Comparison of ENCODE assay signal across 1 cellular context in genomic region chr1:51878616-51879336, GRCh38.
TF ChIP-seq lines count a peak whose summit lies in the region.

A gene with protein sequence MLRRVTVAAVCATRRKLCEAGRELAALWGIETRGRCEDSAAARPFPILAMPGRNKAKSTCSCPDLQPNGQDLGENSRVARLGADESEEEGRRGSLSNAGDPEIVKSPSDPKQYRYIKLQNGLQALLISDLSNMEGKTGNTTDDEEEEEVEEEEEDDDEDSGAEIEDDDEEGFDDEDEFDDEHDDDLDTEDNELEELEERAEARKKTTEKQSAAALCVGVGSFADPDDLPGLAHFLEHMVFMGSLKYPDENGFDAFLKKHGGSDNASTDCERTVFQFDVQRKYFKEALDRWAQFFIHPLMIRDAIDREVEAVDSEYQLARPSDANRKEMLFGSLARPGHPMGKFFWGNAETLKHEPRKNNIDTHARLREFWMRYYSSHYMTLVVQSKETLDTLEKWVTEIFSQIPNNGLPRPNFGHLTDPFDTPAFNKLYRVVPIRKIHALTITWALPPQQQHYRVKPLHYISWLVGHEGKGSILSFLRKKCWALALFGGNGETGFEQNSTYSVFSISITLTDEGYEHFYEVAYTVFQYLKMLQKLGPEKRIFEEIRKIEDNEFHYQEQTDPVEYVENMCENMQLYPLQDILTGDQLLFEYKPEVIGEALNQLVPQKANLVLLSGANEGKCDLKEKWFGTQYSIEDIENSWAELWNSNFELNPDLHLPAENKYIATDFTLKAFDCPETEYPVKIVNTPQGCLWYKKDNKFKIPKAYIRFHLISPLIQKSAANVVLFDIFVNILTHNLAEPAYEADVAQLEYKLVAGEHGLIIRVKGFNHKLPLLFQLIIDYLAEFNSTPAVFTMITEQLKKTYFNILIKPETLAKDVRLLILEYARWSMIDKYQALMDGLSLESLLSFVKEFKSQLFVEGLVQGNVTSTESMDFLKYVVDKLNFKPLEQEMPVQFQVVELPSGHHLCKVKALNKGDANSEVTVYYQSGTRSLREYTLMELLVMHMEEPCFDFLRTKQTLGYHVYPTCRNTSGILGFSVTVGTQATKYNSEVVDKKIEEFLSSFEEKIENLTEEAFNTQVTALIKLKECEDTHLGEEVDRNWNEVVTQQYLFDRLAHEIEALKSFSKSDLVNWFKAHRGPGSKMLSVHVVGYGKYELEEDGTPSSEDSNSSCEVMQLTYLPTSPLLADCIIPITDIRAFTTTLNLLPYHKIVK (minus strand): TSS chr1:51878727. CDS start chr1:51878615, 112 bp downstream.

TF ChIP-seq in HepG2, 621 proteins besides CTCF, POLR2A, EP300 and RAD21 (continued from another document and continues in another):
- TF ChIP-seq ZNF687 (CRISPR knock-in tag; IDR thresholded peaks at IDR 0.05) (peak; percentile 88), CENPBD1 (CRISPR knock-in tag; IDR thresholded peaks at IDR 0.05; ENCODE audit: borderline replicate concordance, low read depth) (no peak), ZFP36 (IDR thresholded peaks at IDR 0.05; ENCODE audit: borderline replicate concordance, low read depth, low read length, partially characterized antibody) (no peak), ZKSCAN8 (CRISPR knock-in tag; IDR thresholded peaks at IDR 0.05; ENCODE audit: borderline replicate concordance) (no peak), JUND (CRISPR knock-in tag; IDR thresholded peaks at IDR 0.05) (peak; percentile 72), MED13 (CRISPR knock-in tag; IDR thresholded peaks at IDR 0.05) (peak; percentile 54; the same call in 1 of the 2 replicates), CBFB (CRISPR knock-in tag; IDR thresholded peaks at IDR 0.05) (peak; percentile 59; the same call in 1 of the 2 replicates), ZNF281 (CRISPR knock-in tag; IDR thresholded peaks at IDR 0.05; ENCODE audit: borderline replicate concordance) (peak; percentile 100), ZNF678 (CRISPR knock-in tag; IDR thresholded peaks at IDR 0.05) (no peak), FLYWCH1 (CRISPR knock-in tag; IDR thresholded peaks at IDR 0.05) (no peak), REL (CRISPR knock-in tag; conservative IDR thresholded peaks at IDR 0.05) (no peak), THAP7 (CRISPR knock-in tag; IDR thresholded peaks at IDR 0.05) (no peak), HOXA5 (CRISPR knock-in tag; IDR thresholded peaks at IDR 0.05) (no peak), SMAD3 (CRISPR knock-in tag; IDR thresholded peaks at IDR 0.05) (peak; percentile 50), PLSCR1 (CRISPR knock-in tag; IDR thresholded peaks at IDR 0.05; ENCODE audit: borderline replicate concordance) (no peak), KMT2A (CRISPR knock-in tag; IDR thresholded peaks at IDR 0.05) (peak; percentile 93; the same call in 1 of the 2 replicates), NFKB2 (CRISPR knock-in tag; IDR thresholded peaks at IDR 0.05; ENCODE audit: borderline replicate concordance) (no peak; the same call in 1 of the 2 replicates), KDM4B (CRISPR knock-in tag; IDR thresholded peaks at IDR 0.05) (peak; percentile 37; the same call in 1 of the 2 replicates), SCMH1 (CRISPR knock-in tag; IDR thresholded peaks at IDR 0.05; ENCODE audit: borderline replicate concordance) (no peak), SMARCC2 (IDR thresholded peaks at IDR 0.05) (no peak), ZBTB4 (CRISPR knock-in tag; IDR thresholded peaks at IDR 0.05; ENCODE audit: borderline replicate concordance) (no peak), ZFP90 (CRISPR knock-in tag; IDR thresholded peaks at IDR 0.05; ENCODE audit: borderline replicate concordance) (0 out of 2 replicates have a peak, but pooled peaks have one; percentile 75), HMGXB4 (CRISPR knock-in tag; IDR thresholded peaks at IDR 0.05; ENCODE audit: borderline replicate concordance in 1 of 2, low read depth in 1 of 2) (peak; percentile 27 to 78; a peak in 2 of 4 replicates), TSC22D2 (CRISPR knock-in tag; IDR thresholded peaks at IDR 0.05; ENCODE audit: borderline replicate concordance) (no peak), ZNF335 (CRISPR knock-in tag; IDR thresholded peaks at IDR 0.05) (peak; percentile 68; the same call in 1 of the 2 replicates)
- TF ChIP-seq, protein P1, sequence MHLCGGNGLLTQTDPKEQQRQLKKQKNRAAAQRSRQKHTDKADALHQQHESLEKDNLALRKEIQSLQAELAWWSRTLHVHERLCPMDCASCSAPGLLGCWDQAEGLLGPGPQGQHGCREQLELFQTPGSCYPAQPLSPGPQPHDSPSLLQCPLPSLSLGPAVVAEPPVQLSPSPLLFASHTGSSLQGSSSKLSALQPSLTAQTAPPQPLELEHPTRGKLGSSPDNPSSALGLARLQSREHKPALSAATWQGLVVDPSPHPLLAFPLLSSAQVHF (CRISPR knock-in tag; IDR thresholded peaks at IDR 0.05), result no peak
- TF ChIP-seq, protein P2, sequence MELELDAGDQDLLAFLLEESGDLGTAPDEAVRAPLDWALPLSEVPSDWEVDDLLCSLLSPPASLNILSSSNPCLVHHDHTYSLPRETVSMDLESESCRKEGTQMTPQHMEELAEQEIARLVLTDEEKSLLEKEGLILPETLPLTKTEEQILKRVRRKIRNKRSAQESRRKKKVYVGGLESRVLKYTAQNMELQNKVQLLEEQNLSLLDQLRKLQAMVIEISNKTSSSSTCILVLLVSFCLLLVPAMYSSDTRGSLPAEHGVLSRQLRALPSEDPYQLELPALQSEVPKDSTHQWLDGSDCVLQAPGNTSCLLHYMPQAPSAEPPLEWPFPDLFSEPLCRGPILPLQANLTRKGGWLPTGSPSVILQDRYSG (CRISPR knock-in tag; IDR thresholded peaks at IDR 0.05), result no peak
